Comparison of ENCODE assay signal across 24 cellular contexts in genomic region chr18:45342166-45342565, GRCh38.
"Had no signal": no experiment of that assay in that cellular context is flagged by ENCODE, and none has a peak within 500 bp of the region (broad histone marks: within the 10 kb centered on the region; RNA-seq: fewer than 3 reads in every experiment).

No MANE protein-coding gene starts in this region.

- H3K4me1 Mint-ChIP-seq: activated CD4-positive, alpha-beta T cell treated with anti-CD3 and anti-CD28 coated beads, Interleukin-2, amount 10 ng/mL, durations not matched to agents 7 days and 5 days; activated naive CD8-positive, alpha-beta T cell treated with anti-CD3 and anti-CD28 coated beads, Interleukin-2, amount 10 ng/mL, durations not matched to agents 7 days and 5 days; activated T-helper 17 cell treated with anti-CD3 and anti-CD28 coated beads, Interleukin-2, amount 50 U/mL, for 72 hours had no signal

- H3K9ac ChIP-seq: KMS-11 had no signal

- H3K4me3 Mint-ChIP-seq: activated CD4-positive, alpha-beta memory T cell treated with anti-CD3 and anti-CD28 coated beads for 36 hours; activated CD4-positive, alpha-beta T cell treated with anti-CD3 and anti-CD28 coated beads, Interleukin-2, amount 10 ng/mL, durations not matched to agents 7 days and 5 days; activated naive CD8-positive, alpha-beta T cell treated with anti-CD3 and anti-CD28 coated beads, Interleukin-2, amount 10 ng/mL, durations not matched to agents 7 days and 5 days; activated T-helper 17 cell treated with anti-CD3 and anti-CD28 coated beads, Interleukin-2, amount 50 U/mL, for 72 hours; T-helper 1 cell treated with Interleukin-12 subunit alpha and Interleukin-12 subunit beta and Interleukin-4 antibody, amounts not matched to agents 30 μg/mL and 1 μg/mL, for 36 hours had no signal

- H3K9me3 ChIP-seq: adrenal gland, Peyer's patch, SJCRH30 had no signal

- H3K27me3 ChIP-seq: adrenal gland, Peyer's patch, SJCRH30 had no signal

- ATAC-seq: activated T-helper 17 cell treated with anti-CD3 and anti-CD28 coated beads, Interleukin-2, amount 50 U/mL, for 72 hours; SK-N-SH treated with all-trans-retinoic acid at 6 μM for 48 hours had no signal

- H3K4me1 ChIP-seq: adrenal gland, Peyer's patch, SJCRH30 had no signal

- H3K36me3 Mint-ChIP-seq: activated CD4-positive, alpha-beta memory T cell treated with anti-CD3 and anti-CD28 coated beads for 36 hours; activated naive CD8-positive, alpha-beta T cell treated with anti-CD3 and anti-CD28 coated beads, Interleukin-2, amount 10 ng/mL, durations not matched to agents 7 days and 5 days had no signal

- H3K9me3 Mint-ChIP-seq: activated CD4-positive, alpha-beta memory T cell treated with anti-CD3 and anti-CD28 coated beads for 36 hours; activated CD4-positive, alpha-beta T cell treated with anti-CD3 and anti-CD28 coated beads, Interleukin-2, amount 10 ng/mL, durations not matched to agents 7 days and 5 days; activated naive CD8-positive, alpha-beta T cell treated with anti-CD3 and anti-CD28 coated beads, Interleukin-2, amount 10 ng/mL, durations not matched to agents 7 days and 5 days; activated T-helper 17 cell treated with anti-CD3 and anti-CD28 coated beads, Interleukin-2, amount 50 U/mL, for 72 hours; T-helper 1 cell treated with Interleukin-12 subunit alpha and Interleukin-12 subunit beta and Interleukin-4 antibody, amounts not matched to agents 30 μg/mL and 1 μg/mL, for 36 hours had no signal

- H3K36me3 ChIP-seq: adrenal gland, Peyer's patch, SJCRH30 had no signal

- H3K4me2 ChIP-seq: KMS-11 had no signal

- H3K4me3 ChIP-seq: adrenal gland, Peyer's patch, SJCRH30 had no signal

- H3K27ac ChIP-seq: adrenal gland, KMS-11, Peyer's patch, RWPE1, SJCRH30 had no signal

- H3K27ac Mint-ChIP-seq: activated CD4-positive, alpha-beta memory T cell treated with anti-CD3 and anti-CD28 coated beads for 36 hours; activated CD4-positive, alpha-beta T cell treated with anti-CD3 and anti-CD28 coated beads, Interleukin-2, amount 10 ng/mL, durations not matched to agents 7 days and 5 days; activated naive CD8-positive, alpha-beta T cell treated with anti-CD3 and anti-CD28 coated beads, Interleukin-2, amount 10 ng/mL, durations not matched to agents 7 days and 5 days; activated T-helper 17 cell treated with anti-CD3 and anti-CD28 coated beads, Interleukin-2, amount 50 U/mL, for 72 hours; T-helper 1 cell treated with Interleukin-12 subunit alpha and Interleukin-12 subunit beta and Interleukin-4 antibody, amounts not matched to agents 30 μg/mL and 1 μg/mL, for 36 hours had no signal

- DNase-seq: activated CD4-positive, alpha-beta memory T cell treated with anti-CD3 and anti-CD28 coated beads for 36 hours; activated CD4-positive, alpha-beta T cell treated with anti-CD3 and anti-CD28 coated beads, Interleukin-2, amount 10 ng/mL, durations not matched to agents 7 days and 5 days; activated CD4-positive, CD25-positive, alpha-beta regulatory T cell; activated gamma-delta T cell treated with Interleukin-2 at 50 U/mL for 16 hours; activated naive CD4-positive, alpha-beta T cell treated with anti-CD3 and anti-CD28 coated beads, Interleukin-2, amount 50 U/mL, for 16 hours; activated naive CD8-positive, alpha-beta T cell treated with anti-CD3 and anti-CD28 coated beads, Interleukin-2, amount 10 ng/mL, durations not matched to agents 7 days and 5 days; activated T-cell treated with anti-CD3 and anti-CD28 coated beads for 4 hours; activated T-cell treated with anti-CD3 and anti-CD28 coated beads, Interleukin-2, amount 50 U/mL, for 48 hours; adrenal gland; anterior cingulate cortex; NCI-H1105 treated with DMSO at 0.1 percent for 48 hours; NCI-H1436 treated with DMSO at 0.1 percent for 48 hours; NCI-H187; NCI-H2081; NCI-H510A treated with DMSO at 0.1 percent for 48 hours; NCI-H69; Peyer's patch; Right ventricle myocardium superior; SJCRH30 had no signal

- H3K27me3 Mint-ChIP-seq: activated CD4-positive, alpha-beta T cell treated with anti-CD3 and anti-CD28 coated beads, Interleukin-2, amount 10 ng/mL, durations not matched to agents 7 days and 5 days had no signal
